ENCODE assay signal across 32 cellular contexts in genomic region chr3:155194973-155195372, GRCh38.
"Had no signal": no experiment of that assay in that cellular context is flagged by ENCODE, and none has a peak within 500 bp of the region (broad histone marks: within the 10 kb centered on the region; RNA-seq: fewer than 3 reads in every experiment).

No MANE protein-coding gene starts in this region.

- H3K27ac Mint-ChIP-seq: activated CD4-positive, alpha-beta memory T cell treated with anti-CD3 and anti-CD28 coated beads for 36 hours; activated CD4-positive, alpha-beta T cell treated with anti-CD3 and anti-CD28 coated beads, Interleukin-2, amount 10 ng/mL, durations not matched to agents 24 days and 14 days; activated naive CD4-positive, alpha-beta T cell treated with anti-CD3 and anti-CD28 coated beads for 36 hours; activated naive CD8-positive, alpha-beta T cell treated with anti-CD3 and anti-CD28 coated beads for 36 hours; activated T-helper 1 cell treated with anti-CD3 and anti-CD28 coated beads, Interleukin-12 subunit alpha, Interleukin-12 subunit beta, Interleukin-2, Interleukin-4 antibody, amounts not matched to agents 30 ng/mL and 10 ng/mL and 1 ng/mL, durations not matched to agents 14 hours and 24 hours and 36 hours; natural killer cell had no signal

- H3K27me3 Mint-ChIP-seq: activated CD4-positive, alpha-beta memory T cell treated with anti-CD3 and anti-CD28 coated beads for 36 hours; activated CD4-positive, alpha-beta T cell treated with anti-CD3 and anti-CD28 coated beads, Interleukin-2, amount 10 ng/mL, durations not matched to agents 24 days and 14 days; activated naive CD8-positive, alpha-beta T cell treated with anti-CD3 and anti-CD28 coated beads for 36 hours had no signal

- H3K36me3 ChIP-seq: adrenal gland, gastroesophageal sphincter, heart left ventricle, lower lobe of right lung, prostate gland, suprapubic skin, tibial nerve had no signal

- ATAC-seq: activated CD4-positive, CD25-positive, alpha-beta regulatory T cell treated with anti-CD3 and anti-CD28 coated beads, Interleukin-2, amount 50 U/mL, for 24 hours; body of pancreas; gastroesophageal sphincter; heart left ventricle; left lobe of liver; lower lobe of right lung; natural killer cell had no signal

- H3K27me3 ChIP-seq: adrenal gland, body of pancreas, gastroesophageal sphincter, heart left ventricle, suprapubic skin, tibial nerve had no signal

- FAIRE-seq: TTC549 had no signal

- DNase-seq: activated CD4-positive, alpha-beta memory T cell treated with anti-CD3 and anti-CD28 coated beads for 36 hours; activated CD4-positive, alpha-beta T cell treated with anti-CD3 and anti-CD28 coated beads, Interleukin-2, amount 10 ng/mL, durations not matched to agents 24 days and 14 days; activated CD8-positive, alpha-beta memory T cell treated with anti-CD3 and anti-CD28 coated beads, Interleukin-2, amount 50 U/mL, for 4 hours; activated effector memory CD4-positive, alpha-beta T cell treated with anti-CD3 and anti-CD28 coated beads, Interleukin-2, amount 50 U/mL, for 16 hours; activated naive CD4-positive, alpha-beta T cell treated with anti-CD3 and anti-CD28 coated beads for 36 hours; activated naive CD8-positive, alpha-beta T cell treated with anti-CD3 and anti-CD28 coated beads for 36 hours; activated T-cell treated with anti-CD3 and anti-CD28 coated beads, Interleukin-2, amount 50 U/mL, for 1 hour; adrenal gland; aorta; body of pancreas; cerebellar nuclear complex; dorsolateral prefrontal cortex; effector memory CD4-positive, alpha-beta T cell; erythroblast; heart left ventricle; hypothalamus; kidney glomerular epithelial cell; lower lobe of right lung; natural killer cell; stimulated activated CD4-positive, alpha-beta T cell treated with anti-CD3 and anti-CD28 coated beads, Interleukin-15, amount 100 ng/mL, for 24 hours; stimulated activated naive CD4-positive, alpha-beta T cell; T-helper 9 cell had no signal

- H3K27ac ChIP-seq: adrenal gland, body of pancreas, coronary artery, dorsolateral prefrontal cortex, gastroesophageal sphincter, heart left ventricle, lower lobe of right lung, prostate gland, suprapubic skin, tibial nerve, VCaP had no signal

- H3K4me3 Mint-ChIP-seq: activated CD4-positive, alpha-beta memory T cell treated with anti-CD3 and anti-CD28 coated beads for 36 hours; activated CD4-positive, alpha-beta T cell treated with anti-CD3 and anti-CD28 coated beads, Interleukin-2, amount 10 ng/mL, durations not matched to agents 24 days and 14 days; activated naive CD4-positive, alpha-beta T cell treated with anti-CD3 and anti-CD28 coated beads for 36 hours; activated naive CD8-positive, alpha-beta T cell treated with anti-CD3 and anti-CD28 coated beads for 36 hours; activated T-helper 1 cell treated with anti-CD3 and anti-CD28 coated beads, Interleukin-12 subunit alpha, Interleukin-12 subunit beta, Interleukin-2, Interleukin-4 antibody, amounts not matched to agents 30 ng/mL and 10 ng/mL and 1 ng/mL, durations not matched to agents 14 hours and 24 hours and 36 hours; natural killer cell had no signal

- H3K9me3 ChIP-seq: adrenal gland, body of pancreas, gastroesophageal sphincter, heart left ventricle, lower lobe of right lung, prostate gland, suprapubic skin, tibial nerve had no signal

- H3K4me1 Mint-ChIP-seq: activated CD4-positive, alpha-beta T cell treated with anti-CD3 and anti-CD28 coated beads, Interleukin-2, amount 10 ng/mL, durations not matched to agents 24 days and 14 days; activated naive CD8-positive, alpha-beta T cell treated with anti-CD3 and anti-CD28 coated beads for 36 hours; natural killer cell had no signal

- H3K4me1 ChIP-seq: adrenal gland, body of pancreas, heart left ventricle, lower lobe of right lung, prostate gland, tibial nerve had no signal

- H3K9me3 Mint-ChIP-seq: activated CD4-positive, alpha-beta memory T cell treated with anti-CD3 and anti-CD28 coated beads for 36 hours; activated CD4-positive, alpha-beta T cell treated with anti-CD3 and anti-CD28 coated beads, Interleukin-2, amount 10 ng/mL, durations not matched to agents 24 days and 14 days; activated naive CD4-positive, alpha-beta T cell treated with anti-CD3 and anti-CD28 coated beads for 36 hours; activated naive CD8-positive, alpha-beta T cell treated with anti-CD3 and anti-CD28 coated beads for 36 hours; activated T-helper 1 cell treated with anti-CD3 and anti-CD28 coated beads, Interleukin-12 subunit alpha, Interleukin-12 subunit beta, Interleukin-2, Interleukin-4 antibody, amounts not matched to agents 30 ng/mL and 10 ng/mL and 1 ng/mL, durations not matched to agents 14 hours and 24 hours and 36 hours; natural killer cell had no signal

- H3K4me3 ChIP-seq: adrenal gland, body of pancreas, coronary artery, dorsolateral prefrontal cortex, gastroesophageal sphincter, heart left ventricle, lower lobe of right lung, prostate gland, suprapubic skin, tibial nerve had no signal

- H3K36me3 Mint-ChIP-seq: activated CD4-positive, alpha-beta memory T cell treated with anti-CD3 and anti-CD28 coated beads for 36 hours; activated naive CD8-positive, alpha-beta T cell treated with anti-CD3 and anti-CD28 coated beads for 36 hours; natural killer cell had no signal
